Comparison of ENCODE assay signal across 29 cellular contexts in the genomic region with DNA sequence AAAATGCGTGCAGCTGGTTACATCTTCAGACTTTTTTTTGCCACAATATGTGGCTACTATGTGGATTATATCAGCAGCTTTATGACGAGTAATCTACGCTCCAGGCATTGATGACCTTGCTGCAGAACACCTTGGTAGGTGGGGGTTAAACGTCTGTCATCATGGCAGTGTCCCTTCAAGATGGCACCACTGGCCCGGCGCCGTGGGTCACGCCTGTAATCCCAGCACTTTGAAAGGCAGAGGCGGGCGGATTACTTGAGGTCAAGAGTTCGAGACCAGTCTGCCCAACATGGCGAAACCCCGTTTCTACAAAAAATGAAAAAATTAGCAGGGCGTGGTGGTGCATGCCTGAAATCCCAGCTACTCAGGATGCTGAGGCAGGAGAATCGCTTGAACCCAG.
"Had no signal": no experiment of that assay in that cellular context is flagged by ENCODE, and none has a peak within 500 bp of the region (broad histone marks: within the 10 kb centered on the region; RNA-seq: fewer than 3 reads in every experiment).

No MANE protein-coding gene starts in this region.

- H3K4me3 Mint-ChIP-seq: stimulated activated effector memory CD8-positive, alpha-beta T cell treated with anti-CD3 and anti-CD28 coated beads, Interleukin-12 subunit alpha, Interleukin-12 subunit beta, amount 100 ng/mL, for 72 hours; stimulated activated memory B cell treated with anti-CD40 and anti-IgM and Interleukin-4, amounts not matched to agents 10 μg/mL and 1 μg/mL and 100 μg/mL, for 72 hours; stimulated activated naive B cell treated with anti-CD40 and anti-IgM and Interleukin-4, amounts not matched to agents 10 μg/mL and 1 μg/mL and 100 μg/mL, for 72 hours; stimulated activated naive CD8-positive, alpha-beta T cell treated with anti-CD3 and anti-CD28 coated beads, Interleukin-15, Interleukin-2, amounts not matched to agents 100 ng/mL and 50 ng/mL, for 24 hours; type B pancreatic cell had no signal

- H3K9me3 Mint-ChIP-seq: stimulated activated effector memory CD8-positive, alpha-beta T cell treated with anti-CD3 and anti-CD28 coated beads, Interleukin-12 subunit alpha, Interleukin-12 subunit beta, amount 100 ng/mL, for 72 hours; stimulated activated naive CD8-positive, alpha-beta T cell treated with anti-CD3 and anti-CD28 coated beads, Interleukin-15, Interleukin-2, amounts not matched to agents 100 ng/mL and 50 ng/mL, for 24 hours; type B pancreatic cell had no signal

- H3K4me1 Mint-ChIP-seq: stimulated activated memory B cell treated with anti-CD40 and anti-IgM and Interleukin-4, amounts not matched to agents 10 μg/mL and 1 μg/mL and 100 μg/mL, for 72 hours had no signal

- H3K27me3 ChIP-seq: stomach, suprapubic skin, testis, thyroid gland, tibial artery, tibial nerve, transverse colon, upper lobe of left lung, upper lobe of right lung, uterus, vagina had no signal

- DNase-seq: stimulated activated CD4-positive, alpha-beta T cell treated with anti-CD3 and anti-CD28 coated beads, Interleukin-2, amount 100 ng/mL, for 48 hours; stimulated activated CD4-positive, alpha-beta T cell treated with anti-CD3 and anti-CD28 coated beads, Interleukin-4, amount 100 ng/mL, for 1 hour; stimulated activated CD4-positive, alpha-beta T cell treated with anti-CD3 and anti-CD28 coated beads, Interleukin-4, amount 100 ng/mL, for 24 hours; stimulated activated CD4-positive, alpha-beta T cell treated with anti-CD3 and anti-CD28 coated beads, Interleukin-4, amount 100 ng/mL, for 4 hours; stimulated activated CD8-positive, alpha-beta memory T cell treated with anti-CD3 and anti-CD28 coated beads, Interleukin-4, amount 100 ng/mL, for 48 hours; stimulated activated naive B cell treated with anti-CD40 and anti-IgM and Interleukin-4, amounts not matched to agents 10 μg/mL and 1 μg/mL and 100 μg/mL, for 72 hours; stimulated activated naive CD4-positive, alpha-beta T cell; stimulated activated naive CD4-positive, alpha-beta T cell treated with Interleukin-2 at 50 U/mL for 16 hours; stimulated activated naive CD8-positive, alpha-beta T cell treated with anti-CD3 and anti-CD28 coated beads, Interleukin-15, amount 100 ng/mL, for 72 hours; stimulated activated naive CD8-positive, alpha-beta T cell treated with anti-CD3 and anti-CD28 coated beads, Interleukin-15, Interleukin-2, amounts not matched to agents 100 U/mL and 50 U/mL, for 24 hours; stomach; substantia nigra; testis; thyroid gland; tibial artery; transverse colon; trophoblast cell; upper lobe of right lung; uterus had no signal

- H3K36me3 Mint-ChIP-seq: stimulated activated effector memory CD8-positive, alpha-beta T cell treated with anti-CD3 and anti-CD28 coated beads, Interleukin-12 subunit alpha, Interleukin-12 subunit beta, amount 100 ng/mL, for 72 hours had no signal

- ATAC-seq: stimulated activated effector memory CD8-positive, alpha-beta T cell treated with anti-CD3 and anti-CD28 coated beads, Interleukin-12 subunit alpha, Interleukin-12 subunit beta, amount 100 ng/mL, for 72 hours; stimulated activated memory B cell treated with anti-CD40 and anti-IgM and Interleukin-4, amounts not matched to agents 10 μg/mL and 1 μg/mL and 100 μg/mL, for 72 hours; stimulated activated naive B cell treated with anti-CD40 and anti-IgM and Interleukin-4, amounts not matched to agents 10 μg/mL and 1 μg/mL and 100 μg/mL, for 72 hours; stimulated activated naive CD8-positive, alpha-beta T cell treated with anti-CD3 and anti-CD28 coated beads, Interleukin-15, amount 100 ng/mL, for 72 hours; stimulated activated naive CD8-positive, alpha-beta T cell treated with anti-CD3 and anti-CD28 coated beads, Interleukin-15, Interleukin-2, amounts not matched to agents 100 U/mL and 50 U/mL, for 24 hours; upper lobe of right lung had no signal

- FAIRE-seq: urothelium cell line had no signal

- H3K9me3 ChIP-seq: stomach, suprapubic skin, testis, thoracic aorta, thyroid gland, tibial artery, tibial nerve, transverse colon, upper lobe of left lung, upper lobe of right lung, uterus, vagina had no signal

- H3K27me3 Mint-ChIP-seq: stimulated activated memory B cell treated with anti-CD40 and anti-IgM and Interleukin-4, amounts not matched to agents 10 μg/mL and 1 μg/mL and 100 μg/mL, for 72 hours; stimulated activated naive B cell treated with anti-CD40 and anti-IgM and Interleukin-4, amounts not matched to agents 10 μg/mL and 1 μg/mL and 100 μg/mL, for 72 hours; stimulated activated naive CD8-positive, alpha-beta T cell treated with anti-CD3 and anti-CD28 coated beads, Interleukin-15, amount 100 ng/mL, for 72 hours; stimulated activated naive CD8-positive, alpha-beta T cell treated with anti-CD3 and anti-CD28 coated beads, Interleukin-15, Interleukin-2, amounts not matched to agents 100 ng/mL and 50 ng/mL, for 24 hours; type B pancreatic cell had no signal

- H3K27ac Mint-ChIP-seq: stimulated activated effector memory CD8-positive, alpha-beta T cell treated with anti-CD3 and anti-CD28 coated beads, Interleukin-12 subunit alpha, Interleukin-12 subunit beta, amount 100 ng/mL, for 72 hours; stimulated activated memory B cell treated with anti-CD40 and anti-IgM and Interleukin-4, amounts not matched to agents 10 μg/mL and 1 μg/mL and 100 μg/mL, for 72 hours; stimulated activated naive B cell treated with anti-CD40 and anti-IgM and Interleukin-4, amounts not matched to agents 10 μg/mL and 1 μg/mL and 100 μg/mL, for 72 hours; stimulated activated naive CD8-positive, alpha-beta T cell treated with anti-CD3 and anti-CD28 coated beads, Interleukin-15, Interleukin-2, amounts not matched to agents 100 ng/mL and 50 ng/mL, for 24 hours; type B pancreatic cell had no signal

- H3K4me1 ChIP-seq: stomach, suprapubic skin, testis, thyroid gland, tibial artery, tibial nerve, upper lobe of left lung, upper lobe of right lung, uterus had no signal

- H3K27ac ChIP-seq: stomach, suprapubic skin, testis, thoracic aorta, thyroid gland, tibial artery, tibial nerve, transverse colon, upper lobe of left lung, upper lobe of right lung, uterus, vagina had no signal

- H3K4me3 ChIP-seq: stomach, suprapubic skin, testis, thoracic aorta, thyroid gland, tibial artery, tibial nerve, transverse colon, upper lobe of left lung, upper lobe of right lung, uterus, vagina had no signal

- H3K36me3 ChIP-seq: stomach, suprapubic skin, thoracic aorta, thyroid gland, tibial artery, tibial nerve, transverse colon, upper lobe of left lung, upper lobe of right lung, uterus, vagina had no signal
